ENCODE assay signal across 27 cellular contexts in the genomic region with DNA sequence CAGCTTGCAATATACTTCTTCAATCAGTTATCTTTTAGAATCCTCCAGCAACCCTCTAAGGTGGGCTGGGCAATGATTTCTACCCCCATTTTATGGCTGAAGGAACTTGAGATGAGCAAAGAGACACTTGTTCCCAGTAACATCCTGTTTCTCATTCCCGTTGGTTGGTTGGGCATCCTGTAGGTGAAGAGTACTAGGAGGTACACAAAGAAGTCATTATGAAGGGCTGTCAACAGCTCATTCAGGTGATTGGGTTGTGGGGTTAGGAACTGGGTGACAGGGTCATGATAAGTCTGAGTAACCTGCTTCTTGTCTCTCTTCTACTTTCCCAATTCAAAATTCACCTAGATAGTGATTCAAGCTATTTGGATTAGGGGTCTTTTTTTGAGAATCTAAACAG.
DNase-seq lines count a peak whose midpoint lies in the region; ATAC-seq, FAIRE-seq and TF ChIP-seq lines count a peak whose summit lies in the region.
"Had no signal": no experiment of that assay in that cellular context is flagged by ENCODE, and none has a peak within 500 bp of the region (broad histone marks: within the 10 kb centered on the region; RNA-seq: fewer than 3 reads in every experiment).

No MANE protein-coding gene starts in this region.

- 0% methylated on average over 1 of the region's 1 CpG for WGBS in HepG2 (ENCODE audit: low lambda C conversion rate)
- 75% methylated on average over 1 of the region's 1 CpG for WGBS in right lobe of liver (ENCODE audit: insufficient coverage, low coverage, low lambda C conversion rate, missing lambda C conversion rate)

- H3K4me3 ChIP-seq in HepG2 (replicated peaks in 1 of 3; ENCODE audit: insufficient read depth in 1 of 3, low read depth in 2 of 3, low read length in 3 of 3) (no peak overlapping the region), right lobe of liver (no peak overlapping the region)
- no peak overlapping the region for H3K4me3 ChIP-seq in effector memory CD4-positive, alpha-beta T cell (ENCODE audit: insufficient read depth, low read depth, low read length, poor library complexity, severe bottlenecking)
- H3K4me3 ChIP-seq: MG63, PC-9 had no signal

- no peak overlapping the region for H2AFZ ChIP-seq in HepG2 (ENCODE audit: low read length)
- H2AFZ ChIP-seq: PC-9 had no signal

- H3K36me3 Mint-ChIP-seq in T-helper 1 cell treated with Interleukin-12 subunit alpha and Interleukin-12 subunit beta and Interleukin-4 antibody, amounts not matched to agents 30 μg/mL and 1 μg/mL, for 36 hours (ENCODE audit: low read depth) = peaks cover 12% of the 10 kb centered on the region
- H3K36me3 Mint-ChIP-seq: CD14-positive monocyte had no signal

- ATAC-seq in HepG2 (peak; percentile 51; the same call in 2 of the 3 replicates), right lobe of liver (no peak), GM19035 (IDR thresholded peaks at IDR 0.05; ENCODE audit: unreplicated experiment) (no peak)

- H3K9me3 ChIP-seq in HepG2 (ENCODE audit: low read length) (peaks cover 7% of the 10 kb centered on the region), right lobe of liver (no peaks in the 10 kb centered on the region)
- H3K9me3 ChIP-seq in effector memory CD4-positive, alpha-beta T cell (ENCODE audit: control insufficient read depth, low read length) = no peaks in the 10 kb centered on the region
- H3K9me3 ChIP-seq: MG63 had no signal

- H3K4me1 ChIP-seq in HepG2 (ENCODE audit: insufficient read depth, low read length) (peaks cover 35% of the 10 kb centered on the region), right lobe of liver (peaks cover 0 to 7% (median 0%) of the 10 kb centered on the region in 4 donors)
- H3K4me1 ChIP-seq in effector memory CD4-positive, alpha-beta T cell (ENCODE audit: control insufficient read depth, insufficient read depth, low read length, poor library complexity, severe bottlenecking) = peaks cover 37% of the 10 kb centered on the region

- intact Hi-C loops in HepG2 (cut with micrococcal nuclease; ENCODE audit: unreplicated experiment) (loop anchor here (5.0 kb wide), 1 partner anchor 293 kb away; no protein-coding TSS in a partner anchor), right lobe of liver (cut with DNase I) (loop anchor here in 1 of 2 donors (10.0 kb wide), 1 partner anchor 350 kb away; no protein-coding TSS in a partner anchor)

- BruUV-seq in HepG2 (replicated peaks; lab: Mats Ljungman, UMichigan) = no TSS peak

- no peak for TF ChIP-seq RAD21 in HepG2 (CRISPR knock-in tag; IDR thresholded peaks at IDR 0.05)

- no peak overlapping the region for H3K9ac ChIP-seq in HepG2 (ENCODE audit: insufficient read depth, low read depth, low read length)

- H3K27me3 Mint-ChIP-seq in T-helper 1 cell treated with Interleukin-12 subunit alpha and Interleukin-12 subunit beta and Interleukin-4 antibody, amounts not matched to agents 30 μg/mL and 1 μg/mL, for 36 hours (ENCODE audit: low read depth) = peaks cover 6% of the 10 kb centered on the region

- FAIRE-seq in HepG2 (lab: Jason Lieb, UNC) = no peak
- FAIRE-seq: GM19239 had no signal

- POLR2A ChIA-PET in HepG2 (lab: Yijun Ruan, JAX) = no interaction called here

- peaks cover 10% of the 10 kb centered on the region for H3K9me3 Mint-ChIP-seq in T-helper 1 cell treated with Interleukin-12 subunit alpha and Interleukin-12 subunit beta and Interleukin-4 antibody, amounts not matched to agents 30 μg/mL and 1 μg/mL, for 36 hours

- H3K36me3 ChIP-seq in HepG2 (replicated peaks in 1 of 2; ENCODE audit: control insufficient read depth in 1 of 2, insufficient read depth in 2 of 2, low read length in 2 of 2) (no peaks in the 10 kb centered on the region), right lobe of liver (no peaks in the 10 kb centered on the region)
- H3K36me3 ChIP-seq in effector memory CD4-positive, alpha-beta T cell (ENCODE audit: control insufficient read depth, insufficient read depth, low read length) = no peaks in the 10 kb centered on the region
- H3K36me3 ChIP-seq: MG63 had no signal

- H3K27ac ChIP-seq in HepG2 (ENCODE audit: extremely low read length, insufficient read depth, low read length) = no peak overlapping the region
- no peak overlapping the region for H3K27ac ChIP-seq in right lobe of liver
- peak overlapping the region; percentile 25 for H3K27ac ChIP-seq in effector memory CD4-positive, alpha-beta T cell (ENCODE audit: insufficient read depth, low read length, poor library complexity, severe bottlenecking)
- H3K27ac ChIP-seq: 22Rv1, PC-9, RWPE1 had no signal

- CTCF ChIA-PET in HepG2 (lab: Yijun Ruan, JAX; ENCODE audit: low intra/inter-chr PET ratio, low total read pairs) = no interaction called here

- H3K4me1 Mint-ChIP-seq in T-helper 1 cell treated with Interleukin-12 subunit alpha and Interleukin-12 subunit beta and Interleukin-4 antibody, amounts not matched to agents 30 μg/mL and 1 μg/mL, for 36 hours (ENCODE audit: low read depth) = peaks cover 48% of the 10 kb centered on the region

- peaks cover 0 to 3% of the 10 kb centered on the region in 2 experiments; a peak in 1 of 5 replicates for H3K27me3 ChIP-seq in HepG2 (ENCODE audit: control insufficient read depth in 1 of 2, insufficient read depth in 2 of 2, low read length in 2 of 2)
- no peaks in the 10 kb centered on the region for H3K27me3 ChIP-seq in right lobe of liver
- no peaks in the 10 kb centered on the region for H3K27me3 ChIP-seq in effector memory CD4-positive, alpha-beta T cell (replicated peaks; ENCODE audit: control insufficient read depth, insufficient read depth, low read length, poor library complexity, severe bottlenecking)
- H3K27me3 ChIP-seq: MG63 had no signal

- TF ChIP-seq CTCF in HepG2 (CRISPR knock-in tag; IDR thresholded peaks at IDR 0.05) (no peak), right lobe of liver (IDR thresholded peaks at IDR 0.05) (no peak)

- TF ChIP-seq POLR2A in HepG2 (IDR thresholded peaks at IDR 0.05; ENCODE audit: insufficient read depth in 1 of 2, low read depth in 2 of 2, low read length in 2 of 2) = no peak
- TF ChIP-seq POLR2A in right lobe of liver (IDR thresholded peaks at IDR 0.05) = no peak

- H3K4me2 ChIP-seq in HepG2 (ENCODE audit: low read depth, low read length) = peak overlapping the region; percentile 18; the same call in 1 of the 2 replicates
- H3K4me2 ChIP-seq: PC-9 had no signal

- in situ Hi-C loops in HepG2 (cut with HindIII; ENCODE audit: extremely low pct_ligation_motif_present, low pct_unique_long_range_greater_than_20kb) = no loop called here

- no peaks in the 10 kb centered on the region for H3K79me2 ChIP-seq in HepG2 (ENCODE audit: insufficient read depth, low read length)

- no peaks in the 10 kb centered on the region for H4K20me1 ChIP-seq in HepG2 (ENCODE audit: insufficient read depth, low read length)

- H3K4me3 Mint-ChIP-seq in T-helper 1 cell treated with Interleukin-12 subunit alpha and Interleukin-12 subunit beta and Interleukin-4 antibody, amounts not matched to agents 30 μg/mL and 1 μg/mL, for 36 hours = no peak overlapping the region
- H3K4me3 Mint-ChIP-seq: CD14-positive monocyte, H9 had no signal

- DNase-seq in T-helper 1 cell = no peak
- no peak for DNase-seq in HepG2 (ENCODE audit: low spot score)
- no peak for DNase-seq in right lobe of liver
- DNase-seq in effector memory CD4-positive, alpha-beta T cell = no peak
- DNase-seq in NCI-H187 (lab: John Stamatoyannopoulos, UW) = no peak
- no peak for DNase-seq in HuH-7 (ENCODE audit: low spot score)
- DNase-seq: AML-193, COR-L47, DMS 273 treated with DMSO at 0.1 percent for 48 hours, GDM1, H9, IMR-90, Kasumi-1, MG63, NCI-H1048, NCI-H1436, NCI-H2029, NCI-H345, NCI-H524 treated with DMSO at 0.1 percent for 48 hours, PC-9, SIG-M5 had no signal

- peak overlapping the region; percentile 10 for H3K27ac Mint-ChIP-seq in T-helper 1 cell treated with Interleukin-12 subunit alpha and Interleukin-12 subunit beta and Interleukin-4 antibody, amounts not matched to agents 30 μg/mL and 1 μg/mL, for 36 hours
- H3K27ac Mint-ChIP-seq: CD14-positive monocyte, H9 had no signal

- TF ChIP-seq EP300 in HepG2 (IDR thresholded peaks at IDR 0.05; ENCODE audit: low read depth in 2 of 2, low read length in 2 of 2) (no peak), HepG2 (CRISPR knock-in tag; IDR thresholded peaks at IDR 0.05; ENCODE audit: borderline replicate concordance) (no peak)

TF ChIP-seq in HepG2, 621 proteins besides CTCF, POLR2A, EP300 and RAD21 (continues in another document):
- no peak for TF ChIP-seq MAFG (CRISPR knock-in tag; IDR thresholded peaks at IDR 0.05)
- TF ChIP-seq ZMAT3 (CRISPR knock-in tag; conservative IDR thresholded peaks at IDR 0.05) = no peak
- TF ChIP-seq HNF4A (CRISPR knock-in tag; IDR thresholded peaks at IDR 0.05) = no peak
- TF ChIP-seq, protein P1, sequence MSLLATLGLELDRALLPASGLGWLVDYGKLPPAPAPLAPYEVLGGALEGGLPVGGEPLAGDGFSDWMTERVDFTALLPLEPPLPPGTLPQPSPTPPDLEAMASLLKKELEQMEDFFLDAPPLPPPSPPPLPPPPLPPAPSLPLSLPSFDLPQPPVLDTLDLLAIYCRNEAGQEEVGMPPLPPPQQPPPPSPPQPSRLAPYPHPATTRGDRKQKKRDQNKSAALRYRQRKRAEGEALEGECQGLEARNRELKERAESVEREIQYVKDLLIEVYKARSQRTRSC (CRISPR knock-in tag; IDR thresholded peaks at IDR 0.05; ENCODE audit: low read depth) = no peak
- TF ChIP-seq RXRB (CRISPR knock-in tag; IDR thresholded peaks at IDR 0.05; ENCODE audit: borderline replicate concordance) = peak; percentile 67; the same call in 1 of the 2 replicates
- TF ChIP-seq, protein P2, sequence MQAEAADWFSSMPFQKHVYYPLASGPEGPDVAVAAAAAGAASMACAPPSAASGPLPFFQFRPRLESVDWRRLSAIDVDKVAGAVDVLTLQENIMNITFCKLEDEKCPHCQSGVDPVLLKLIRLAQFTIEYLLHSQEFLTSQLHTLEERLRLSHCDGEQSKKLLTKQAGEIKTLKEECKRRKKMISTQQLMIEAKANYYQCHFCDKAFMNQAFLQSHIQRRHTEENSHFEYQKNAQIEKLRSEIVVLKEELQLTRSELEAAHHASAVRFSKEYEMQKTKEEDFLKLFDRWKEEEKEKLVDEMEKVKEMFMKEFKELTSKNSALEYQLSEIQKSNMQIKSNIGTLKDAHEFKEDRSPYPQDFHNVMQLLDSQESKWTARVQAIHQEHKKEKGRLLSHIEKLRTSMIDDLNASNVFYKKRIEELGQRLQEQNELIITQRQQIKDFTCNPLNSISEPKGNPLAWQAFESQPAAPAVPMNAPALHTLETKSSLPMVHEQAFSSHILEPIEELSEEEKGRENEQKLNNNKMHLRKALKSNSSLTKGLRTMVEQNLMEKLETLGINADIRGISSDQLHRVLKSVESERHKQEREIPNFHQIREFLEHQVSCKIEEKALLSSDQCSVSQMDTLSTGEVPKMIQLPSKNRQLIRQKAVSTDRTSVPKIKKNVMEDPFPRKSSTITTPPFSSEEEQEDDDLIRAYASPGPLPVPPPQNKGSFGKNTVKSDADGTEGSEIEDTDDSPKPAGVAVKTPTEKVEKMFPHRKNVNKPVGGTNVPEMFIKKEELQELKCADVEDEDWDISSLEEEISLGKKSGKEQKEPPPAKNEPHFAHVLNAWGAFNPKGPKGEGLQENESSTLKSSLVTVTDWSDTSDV (CRISPR knock-in tag; IDR thresholded peaks at IDR 0.05) = no peak
- TF ChIP-seq PPARG (CRISPR knock-in tag; conservative IDR thresholded peaks at IDR 0.05) = peak; percentile 67
- no peak for TF ChIP-seq ASH2L (IDR thresholded peaks at IDR 0.05; ENCODE audit: insufficient read length, low read depth, low read length)
- peak; percentile 62 for TF ChIP-seq FOXA3 (CRISPR knock-in tag; IDR thresholded peaks at IDR 0.05)
